37 cellular contexts compared by ENCODE assay signal in genomic region chrX:125319646-125320521, GRCh38. TPM values are rescaled to one million over a fixed set of nuclear protein-coding genes. Genes with fewer than 3 reads are reported as not detected.
"Had no signal": no experiment of that assay in that cellular context is flagged by ENCODE, and none has a peak within 500 bp of the region (broad histone marks: within the 10 kb centered on the region; RNA-seq: fewer than 3 reads in every experiment).

Gene TEX13C, plus strand, starts transcription at chrX:125319871. Its CDS starts 249 bp downstream, at chrX:125320120.

- H3K27me3 ChIP-seq: gastroesophageal sphincter, pancreas, sigmoid colon, stomach, tibial artery, upper lobe of right lung had no signal

- H3K9me3 ChIP-seq: gastroesophageal sphincter, pancreas, psoas muscle, sigmoid colon, stomach, upper lobe of right lung had no signal

- ATAC-seq: gastroesophageal sphincter; naive thymus-derived CD4-positive, alpha-beta T cell; pancreas; psoas muscle; stimulated activated memory B cell treated with anti-CD40 and anti-IgM and Interleukin-4, amounts not matched to agents 10 μg/mL and 1 μg/mL and 100 μg/mL, for 72 hours; upper lobe of right lung had no signal

- FAIRE-seq: endothelial cell of umbilical vein, pancreas, small intestine, TTC549 had no signal

- H3K4me3 ChIP-seq: gastroesophageal sphincter, pancreas, psoas muscle, sigmoid colon, stomach, tibial artery, upper lobe of right lung had no signal

- H3K36me3 ChIP-seq: gastroesophageal sphincter, pancreas, sigmoid colon, stomach, tibial artery, upper lobe of right lung had no signal

- H3K4me1 ChIP-seq: gastroesophageal sphincter, pancreas, psoas muscle, sigmoid colon, stomach, tibial artery, upper lobe of right lung had no signal

- H3K27ac ChIP-seq: gastroesophageal sphincter, pancreas, psoas muscle, sigmoid colon, stomach, tibial artery, upper lobe of right lung, VCaP had no signal

- DNase-seq: activated CD4-positive, alpha-beta memory T cell treated with anti-CD3 and anti-CD28 coated beads, Interleukin-2, amount 10 ng/mL, durations not matched to agents 7 days and 5 days; activated CD4-positive, alpha-beta T cell treated with anti-CD3 and anti-CD28 coated beads for 1 hour; activated CD4-positive, alpha-beta T cell treated with anti-CD3 and anti-CD28 coated beads, Interleukin-2, amount 10 ng/mL, durations not matched to agents 7 days and 5 days; activated CD8-positive, alpha-beta memory T cell treated with anti-CD3 and anti-CD28 coated beads, Interleukin-2, amount 50 U/mL, for 48 hours; activated gamma-delta T cell; activated naive CD4-positive, alpha-beta T cell treated with anti-CD3 and anti-CD28 coated beads, Interleukin-2, amount 10 ng/mL, durations not matched to agents 7 days and 5 days; activated naive CD8-positive, alpha-beta T cell treated with anti-CD3 and anti-CD28 coated beads, Interleukin-2, amount 10 ng/mL, durations not matched to agents 7 days and 5 days; activated T-cell treated with anti-CD3 and anti-CD28 coated beads, Interleukin-2, amount 50 U/mL, for 24 hours; amniotic stem cell; caudate nucleus; head of caudate nucleus; hippocampal formation; immature natural killer cell; naive thymus-derived CD4-positive, alpha-beta T cell; psoas muscle; sigmoid colon; small intestine; stimulated activated CD4-positive, alpha-beta T cell treated with anti-CD3 and anti-CD28 coated beads, Interleukin-1b, Interleukin-23, amount 100 ng/mL, for 48 hours; stimulated activated CD4-positive, alpha-beta T cell treated with anti-CD3 and anti-CD28 coated beads, Interleukin-4, amount 100 ng/mL, for 4 hours; stimulated activated CD8-positive, alpha-beta memory T cell treated with anti-CD3 and anti-CD28 coated beads, Interleukin-4, amount 100 ng/mL, for 48 hours; stomach; T-helper 9 cell; tibial artery; upper lobe of right lung had no signal

RNA-seq across cellular contexts. Expression of gene TEX13C, which starts in this region (rescaled TPM):
- total RNA-seq: activated CD4-positive, alpha-beta memory T cell treated with anti-CD3 and anti-CD28 coated beads, Interleukin-2, amount 10 ng/mL, durations not matched to agents 7 days and 5 days; activated CD4-positive, alpha-beta T cell treated with anti-CD3 and anti-CD28 coated beads, Interleukin-2, amount 10 ng/mL, durations not matched to agents 7 days and 5 days; activated naive CD8-positive, alpha-beta T cell treated with anti-CD3 and anti-CD28 coated beads, Interleukin-2, amount 10 ng/mL, durations not matched to agents 7 days and 5 days; endothelial cell of umbilical vein; fibroblast of lung; fibroblast of villous mesenchyme; gastroesophageal sphincter; kidney epithelial cell; lower leg skin; mesothelial cell of epicardium; naive thymus-derived CD4-positive, alpha-beta T cell; neural crest cell; pancreas; psoas muscle; sigmoid colon; stomach; upper lobe of right lung had no signal
- polyA plus RNA-seq: endothelial cell of umbilical vein; esophagus; fibroblast of lung; immature natural killer cell; naive thymus-derived CD4-positive, alpha-beta T cell; pancreas; psoas muscle; sigmoid colon; small intestine; stomach had no signal
